Comparison of ENCODE assay signal across 16 cellular contexts in genomic region chr3:172546105-172546504, GRCh38. TPM values are rescaled to one million over a fixed set of nuclear protein-coding genes. Genes with fewer than 3 reads are reported as not detected.
DNase-seq lines count a peak whose midpoint lies in the region; ATAC-seq, FAIRE-seq and TF ChIP-seq lines count a peak whose summit lies in the region.
"Had no signal": no experiment of that assay in that cellular context is flagged by ENCODE, and none has a peak within 500 bp of the region (broad histone marks: within the 10 kb centered on the region; RNA-seq: fewer than 3 reads in every experiment).

No MANE protein-coding gene starts in this region.

- no peak for TF ChIP-seq CTCF in CD14-positive monocyte (IDR thresholded peaks at IDR 0.05)
- TF ChIP-seq CTCF in bronchial epithelial cell (IDR thresholded peaks at IDR 0.05; ENCODE audit: insufficient read depth, low read length, severe bottlenecking), result no peak

- no peaks in the 10 kb centered on the region for H3K36me3 Mint-ChIP-seq in CD14-positive monocyte
- no peaks in the 10 kb centered on the region for H3K36me3 Mint-ChIP-seq in natural killer cell treated with Interleukin-12 subunit alpha and Interleukin-12 subunit beta and Interleukin-15 and Interleukin-18, amount 100 ng/mL, for 72 hours

- no peak for TF ChIP-seq RAD21 in Ishikawa (IDR thresholded peaks at IDR 0.05; ENCODE audit: low read depth)

- intact Hi-C loops in CD14-positive monocyte (cut with micrococcal nuclease), result loop anchor here in 1 of 2 donors (10.0 kb wide), 1 partner anchor 49 kb away; no protein-coding TSS in a partner anchor

- peaks cover 0 to 5% (median 2%) of the 10 kb centered on the region in 7 donors for H3K9me3 Mint-ChIP-seq in CD14-positive monocyte
- H3K9me3 Mint-ChIP-seq in natural killer cell treated with Interleukin-12 subunit alpha and Interleukin-12 subunit beta and Interleukin-15 and Interleukin-18, amount 100 ng/mL, for 72 hours, result no peaks in the 10 kb centered on the region

- H3K9me3 ChIP-seq in effector memory CD4-positive, alpha-beta T cell (ENCODE audit: control insufficient read depth, low read length), result no peaks in the 10 kb centered on the region
- H3K9me3 ChIP-seq: esophagus muscularis mucosa, ovary had no signal

- H3K27ac ChIP-seq in effector memory CD4-positive, alpha-beta T cell (ENCODE audit: insufficient read depth, low read length, poor library complexity, severe bottlenecking), result no peak overlapping the region
- H3K27ac ChIP-seq: ovary had no signal

- H3K4me3 Mint-ChIP-seq in CD14-positive monocyte, result peak overlapping the region in 1 of 2 donors; percentile 70
- H3K4me3 Mint-ChIP-seq in natural killer cell treated with Interleukin-12 subunit alpha and Interleukin-12 subunit beta and Interleukin-15 and Interleukin-18, amount 100 ng/mL, for 72 hours, result no peak overlapping the region

- H3K27me3 Mint-ChIP-seq in CD14-positive monocyte (ENCODE audit: low read depth in 3 of 3), result peaks cover 0 to 1% (median 0%) of the 10 kb centered on the region in 3 donors
- H3K27me3 Mint-ChIP-seq in natural killer cell treated with Interleukin-12 subunit alpha and Interleukin-12 subunit beta and Interleukin-15 and Interleukin-18, amount 100 ng/mL, for 72 hours, result no peaks in the 10 kb centered on the region

- FAIRE-seq in bronchial epithelial cell (lab: Jason Lieb, UNC), result no peak
- FAIRE-seq: K562 had no signal

- peak; percentile 81; the same call in 1 of the 2 replicates for TF ChIP-seq EP300 in Ishikawa (IDR thresholded peaks at IDR 0.05; ENCODE audit: borderline replicate concordance)

- no peak for ATAC-seq in natural killer cell treated with Interleukin-12 subunit alpha and Interleukin-12 subunit beta and Interleukin-15 and Interleukin-18, amount 100 ng/mL, for 72 hours
- no peak for ATAC-seq in HG02642 (IDR thresholded peaks at IDR 0.05; ENCODE audit: poor library complexity, unreplicated experiment)
- no peak for ATAC-seq in HG03354 (IDR thresholded peaks at IDR 0.05; ENCODE audit: poor library complexity, severe bottlenecking, unreplicated experiment)
- ATAC-seq: K562 had no signal

- no peaks in the 10 kb centered on the region for H3K27me3 ChIP-seq in bronchial epithelial cell (ENCODE audit: control insufficient read depth, insufficient read depth, low read length)
- no peaks in the 10 kb centered on the region for H3K27me3 ChIP-seq in effector memory CD4-positive, alpha-beta T cell (replicated peaks; ENCODE audit: control insufficient read depth, insufficient read depth, low read length, poor library complexity, severe bottlenecking)
- H3K27me3 ChIP-seq: esophagus muscularis mucosa, ovary had no signal

- H3K4me1 ChIP-seq in effector memory CD4-positive, alpha-beta T cell (ENCODE audit: control insufficient read depth, insufficient read depth, low read length, poor library complexity, severe bottlenecking), result peaks cover 7% of the 10 kb centered on the region

- no peak overlapping the region for H3K4me3 ChIP-seq in bronchial epithelial cell (ENCODE audit: low read depth, low read length)
- no peak overlapping the region for H3K4me3 ChIP-seq in effector memory CD4-positive, alpha-beta T cell (ENCODE audit: insufficient read depth, low read depth, low read length, poor library complexity, severe bottlenecking)
- H3K4me3 ChIP-seq: esophagus muscularis mucosa, K562, ovary had no signal

- H3K4me1 Mint-ChIP-seq in CD14-positive monocyte, result peaks cover 47% of the 10 kb centered on the region
- H3K4me1 Mint-ChIP-seq in natural killer cell treated with Interleukin-12 subunit alpha and Interleukin-12 subunit beta and Interleukin-15 and Interleukin-18, amount 100 ng/mL, for 72 hours (ENCODE audit: low read depth in 2 of 2), result peaks cover 21 to 29% of the 10 kb centered on the region in 2 donors

- DNase-seq in CD14-positive monocyte (ENCODE audit: low spot score) (no peak), bronchial epithelial cell (ENCODE audit: low read depth) (peak; percentile 95), kidney glomerular epithelial cell (lab: John Stamatoyannopoulos, UW) (no peak)
- DNase-seq in natural killer cell treated with Interleukin-12 subunit alpha and Interleukin-12 subunit beta and Interleukin-15 and Interleukin-18, amount 100 ng/mL, for 72 hours (ENCODE audit: low spot score), result no peak
- DNase-seq in effector memory CD4-positive, alpha-beta T cell, result no peak
- DNase-seq: activated effector memory CD4-positive, alpha-beta T cell treated with anti-CD3 and anti-CD28 coated beads, Interleukin-2, amount 50 U/mL, for 16 hours; hypothalamus; NCI-H510A treated with DMSO at 0.1 percent for 48 hours; ovary; stimulated activated CD8-positive, alpha-beta memory T cell treated with anti-CD3 and anti-CD28 coated beads, Interleukin-4, amount 100 ng/mL, for 48 hours; T-helper 9 cell had no signal

- H3K27ac Mint-ChIP-seq in CD14-positive monocyte, result peak overlapping the region; percentile 80 to 92 (median 89)
- H3K27ac Mint-ChIP-seq in natural killer cell treated with Interleukin-12 subunit alpha and Interleukin-12 subunit beta and Interleukin-15 and Interleukin-18, amount 100 ng/mL, for 72 hours, result peak overlapping the region; percentile 73 to 91

- H3K36me3 ChIP-seq in bronchial epithelial cell (ENCODE audit: control insufficient read depth, insufficient read depth, low read length), result no peaks in the 10 kb centered on the region
- H3K36me3 ChIP-seq in effector memory CD4-positive, alpha-beta T cell (ENCODE audit: control insufficient read depth, insufficient read depth, low read length), result no peaks in the 10 kb centered on the region
- H3K36me3 ChIP-seq: esophagus muscularis mucosa, ovary had no signal

TF ChIP-seq in Ishikawa, 13 proteins besides CTCF, POLR2A, EP300 and RAD21:
- TF ChIP-seq TAF1 (IDR thresholded peaks at IDR 0.05; ENCODE audit: low read depth) (no peak), CREB1 (IDR thresholded peaks at IDR 0.05; ENCODE audit: low read depth) (no peak), MAX (IDR thresholded peaks at IDR 0.05) (peak; percentile 57), NFIC (IDR thresholded peaks at IDR 0.05) (peak; percentile 86), EGR1 (IDR thresholded peaks at IDR 0.05) (no peak), FOXM1 (IDR thresholded peaks at IDR 0.05; ENCODE audit: borderline replicate concordance, low read depth) (peak; percentile 66; the same call in 1 of the 2 replicates), USF1 (IDR thresholded peaks at IDR 0.05) (no peak), TEAD4 (IDR thresholded peaks at IDR 0.05) (0 out of 2 replicates have a peak, but pooled peaks have one; percentile 45), TCF12 (IDR thresholded peaks at IDR 0.05; ENCODE audit: low read depth) (0 out of 2 replicates have a peak, but pooled peaks have one; percentile 26), CEBPB (IDR thresholded peaks at IDR 0.05) (no peak), ZBTB7A (IDR thresholded peaks at IDR 0.05; ENCODE audit: low read depth) (no peak)

RNA-seq across cellular contexts. Expression of gene TNFSF10, which starts 22.9 kb away (rescaled TPM):
- polyA plus RNA-seq in CD14-positive monocyte, result 100 to 1,000 TPM; 264 to 293 TPM
- 15.5 and 24.6 TPM in 2 replicates for total RNA-seq in bronchial epithelial cell
- 100 to 1,000 TPM; 111 to 321 TPM for total RNA-seq in natural killer cell treated with Interleukin-12 subunit alpha and Interleukin-12 subunit beta and Interleukin-15 and Interleukin-18, amount 100 ng/mL, for 72 hours
